17 cellular contexts compared by ENCODE assay signal in genomic region chr7:107785170-107785569, GRCh38. TPM values are rescaled to one million over a fixed set of nuclear protein-coding genes. Genes with fewer than 3 reads are reported as not detected.
"Had no signal": no experiment of that assay in that cellular context is flagged by ENCODE, and none has a peak within 500 bp of the region (broad histone marks: within the 10 kb centered on the region; RNA-seq: fewer than 3 reads in every experiment).

No MANE protein-coding gene starts in this region.

- H3K27ac ChIP-seq: coronary artery, heart right ventricle, left ventricle myocardium inferior had no signal

- H3K4me3 Mint-ChIP-seq: activated naive CD4-positive, alpha-beta T cell treated with anti-CD3 and anti-CD28 coated beads for 36 hours; activated T-helper 1 cell treated with anti-CD3 and anti-CD28 coated beads, Interleukin-12 subunit alpha, Interleukin-12 subunit beta, Interleukin-2, Interleukin-4 antibody, amounts not matched to agents 30 ng/mL and 10 ng/mL and 1 ng/mL, durations not matched to agents 14 hours and 24 hours and 36 hours had no signal

- H3K4me3 ChIP-seq: coronary artery, heart right ventricle, left ventricle myocardium inferior had no signal

- H3K9me3 ChIP-seq: heart right ventricle, left ventricle myocardium inferior had no signal

- DNase-seq: activated CD4-positive, CD25-positive, alpha-beta regulatory T cell treated with anti-CD3 and anti-CD28 coated beads, Interleukin-2, amount 50 U/mL, for 72 hours; activated naive CD4-positive, alpha-beta T cell treated with anti-CD3 and anti-CD28 coated beads for 36 hours; central memory CD4-positive, alpha-beta T cell; effector CD8-positive, alpha-beta T cell; heart right ventricle; islet precursor cell; left ventricle myocardium inferior; stimulated activated CD4-positive, alpha-beta T cell treated with anti-CD3 and anti-CD28 coated beads, Interleukin-15, amount 100 ng/mL, for 24 hours; stimulated activated CD4-positive, alpha-beta T cell treated with anti-CD3 and anti-CD28 coated beads, Interleukin-4, amount 100 ng/mL, for 4 hours; trophoblast cell had no signal

- H3K4me1 ChIP-seq: heart right ventricle had no signal

- H3K36me3 ChIP-seq: heart right ventricle, left ventricle myocardium inferior had no signal

- H3K27ac Mint-ChIP-seq: activated naive CD4-positive, alpha-beta T cell treated with anti-CD3 and anti-CD28 coated beads for 36 hours; activated T-helper 1 cell treated with anti-CD3 and anti-CD28 coated beads, Interleukin-12 subunit alpha, Interleukin-12 subunit beta, Interleukin-2, Interleukin-4 antibody, amounts not matched to agents 30 ng/mL and 10 ng/mL and 1 ng/mL, durations not matched to agents 14 hours and 24 hours and 36 hours had no signal

- H3K9me3 Mint-ChIP-seq: activated naive CD4-positive, alpha-beta T cell treated with anti-CD3 and anti-CD28 coated beads for 36 hours; activated T-helper 1 cell treated with anti-CD3 and anti-CD28 coated beads, Interleukin-12 subunit alpha, Interleukin-12 subunit beta, Interleukin-2, Interleukin-4 antibody, amounts not matched to agents 30 ng/mL and 10 ng/mL and 1 ng/mL, durations not matched to agents 14 hours and 24 hours and 36 hours had no signal

RNA-seq across cellular contexts. Expression of gene SLC26A3, which starts 17.9 kb away (rescaled TPM):
- total RNA-seq: activated naive CD4-positive, alpha-beta T cell treated with anti-CD3 and anti-CD28 coated beads for 36 hours; activated T-helper 1 cell treated with anti-CD3 and anti-CD28 coated beads, Interleukin-12 subunit alpha, Interleukin-12 subunit beta, Interleukin-2, Interleukin-4 antibody, amounts not matched to agents 30 ng/mL and 10 ng/mL and 1 ng/mL, durations not matched to agents 14 hours and 24 hours and 36 hours; fibroblast of lung; frontal cortex; heart right ventricle; osteocyte; T-helper 2 cell treated with Interferon-gamma antibody and Interleukin-4, amounts not matched to agents 100 ng/mL and 5 ng/mL, for 36 hours had no signal
- polyA plus RNA-seq: fibroblast of lung, heart right ventricle, neural cell had no signal
